ENCODE assay signal across 8 cellular contexts in the genomic region with DNA sequence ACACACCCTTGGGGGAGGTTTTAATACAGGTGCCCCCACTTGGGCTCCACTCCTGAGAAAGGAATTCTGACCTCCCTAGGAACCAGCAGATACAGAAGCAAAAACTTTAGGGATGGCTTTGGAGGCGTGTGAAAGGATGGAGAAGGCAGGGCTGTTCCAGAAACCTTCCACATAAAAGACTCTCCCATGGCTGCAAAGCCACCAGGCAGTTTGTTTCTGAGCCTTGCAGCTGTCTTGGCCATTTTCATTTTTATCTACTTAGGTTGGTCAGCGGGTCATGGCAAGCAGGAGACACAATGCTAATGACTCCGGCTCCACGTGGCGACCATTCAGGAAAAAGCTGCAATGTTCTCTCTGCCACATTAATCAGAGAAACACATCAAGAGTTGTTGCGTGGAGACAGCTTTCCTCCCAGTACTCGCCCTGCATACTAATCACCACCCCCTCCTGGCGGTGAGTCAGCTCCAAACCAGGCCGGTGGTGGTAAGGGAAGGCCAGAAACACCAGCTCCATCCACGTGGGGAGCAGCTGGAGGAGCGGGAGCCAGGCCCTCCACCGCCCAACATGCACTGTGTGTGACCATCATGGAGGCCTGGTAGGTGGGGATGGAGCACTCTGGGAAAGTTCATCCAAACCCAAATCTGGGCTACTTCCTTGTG. TPM values are rescaled to one million over a fixed set of nuclear protein-coding genes. Genes with fewer than 3 reads are reported as not detected.
DNase-seq lines count a peak whose midpoint lies in the region; ATAC-seq and TF ChIP-seq lines count a peak whose summit lies in the region.

No MANE protein-coding gene starts in this region.

- H3K4me3 Mint-ChIP-seq in MCF 10A (ENCODE audit: unreplicated experiment): no peak overlapping the region
- H3K4me3 Mint-ChIP-seq in activated naive CD8-positive, alpha-beta T cell treated with anti-CD3 and anti-CD28 coated beads for 36 hours: no peak overlapping the region
- no peak overlapping the region for H3K4me3 Mint-ChIP-seq in T-helper 2 cell treated with Interferon-gamma antibody and Interleukin-4, amounts not matched to agents 5 μg/mL and 100 μg/mL, for 36 hours

- CTCF ChIA-PET in GM10248 (lab: Yijun Ruan, JAX): interaction anchor here (0.9 to 4.2 kb wide), 11 partner anchors 10 to 186 kb away, joined by 3 to 35 read pairs (median 5); no protein-coding TSS in a partner anchor
- CTCF ChIA-PET in MCF 10A (lab: Yijun Ruan, JAX): interaction anchor here (0.6 to 16.8 kb wide), 18 partner anchors 10 to 214 kb away, joined by 3 to 496 read pairs (median 5); no protein-coding TSS in a partner anchor

- intact Hi-C loops in MCF 10A (cut with micrococcal nuclease): no loop called here

- no peaks in the 10 kb centered on the region for H3K36me3 ChIP-seq in liver (ENCODE audit: control insufficient read depth in 4 of 4, insufficient read depth in 3 of 4, low read depth in 1 of 4, low read length in 3 of 4)

- DNase-seq in GM10248 (ENCODE audit: extremely low spot score) (no peak), NCI-H2227 treated with DMSO at 0.1 percent for 48 hours (lab: John Stamatoyannopoulos, UW) (peak; percentile 31), MCF 10A (ENCODE audit: unreplicated experiment) (peak; percentile 83)
- DNase-seq in activated naive CD8-positive, alpha-beta T cell treated with anti-CD3 and anti-CD28 coated beads for 36 hours: no peak
- DNase-seq in T-helper 2 cell treated with Interferon-gamma antibody and Interleukin-4, amounts not matched to agents 5 μg/mL and 100 μg/mL, for 36 hours (ENCODE audit: low spot score): no peak

- H3K9me3 ChIP-seq in liver (ENCODE audit: control insufficient read depth in 4 of 4, low read length in 3 of 4): no peaks in the 10 kb centered on the region

- POLR2A ChIA-PET in GM10248 (lab: Yijun Ruan, JAX): no interaction called here
- POLR2A ChIA-PET in MCF 10A (lab: Yijun Ruan, JAX): interaction anchor here (0.8 to 4.1 kb wide), 13 partner anchors 11 to 186 kb away, joined by 3 to 35 read pairs (median 4); partner anchors contain the start of gene IRF2BPL

- H3K27me3 ChIP-seq in liver (ENCODE audit: control insufficient read depth in 4 of 4, insufficient read depth in 4 of 4, low read length in 3 of 4): no peaks in the 10 kb centered on the region

- no peak overlapping the region for H3K4me3 ChIP-seq in liver (ENCODE audit: low read depth in 1 of 3, low read length in 3 of 3)

- no peak overlapping the region for H3K9ac ChIP-seq in liver (ENCODE audit: low read depth in 1 of 2, low read length in 2 of 2)

- H3K27ac Mint-ChIP-seq in MCF 10A (ENCODE audit: low read depth, unreplicated experiment): peak overlapping the region; percentile 78
- no peak overlapping the region for H3K27ac Mint-ChIP-seq in activated naive CD8-positive, alpha-beta T cell treated with anti-CD3 and anti-CD28 coated beads for 36 hours
- H3K27ac Mint-ChIP-seq in T-helper 2 cell treated with Interferon-gamma antibody and Interleukin-4, amounts not matched to agents 5 μg/mL and 100 μg/mL, for 36 hours: no peak overlapping the region

- no peak for ATAC-seq in HG02970 (IDR thresholded peaks at IDR 0.05; ENCODE audit: low FRiP score, unreplicated experiment)
- no peak for ATAC-seq in HG03039 (IDR thresholded peaks at IDR 0.05; ENCODE audit: unreplicated experiment)

- no peaks in the 10 kb centered on the region for H3K4me1 ChIP-seq in liver (ENCODE audit: control insufficient read depth in 4 of 4, insufficient read depth in 4 of 4, low read length in 3 of 4)

- WGBS in liver: 71% methylated on average over 12 of the region's 12 CpGs

- peaks cover 12% of the 10 kb centered on the region for H3K4me1 Mint-ChIP-seq in MCF 10A (ENCODE audit: insufficient read depth, unreplicated experiment)
- no peaks in the 10 kb centered on the region for H3K4me1 Mint-ChIP-seq in activated naive CD8-positive, alpha-beta T cell treated with anti-CD3 and anti-CD28 coated beads for 36 hours
- peaks cover 9% of the 10 kb centered on the region for H3K4me1 Mint-ChIP-seq in T-helper 2 cell treated with Interferon-gamma antibody and Interleukin-4, amounts not matched to agents 5 μg/mL and 100 μg/mL, for 36 hours (ENCODE audit: low read depth)

- no peak overlapping the region for H3K27ac ChIP-seq in liver (ENCODE audit: low read depth in 1 of 2, low read length in 2 of 2)

- BruUV-seq in MCF 10A (replicated peaks; lab: Mats Ljungman, UMichigan): no TSS peak

- no peaks in the 10 kb centered on the region for H3K27me3 Mint-ChIP-seq in MCF 10A (ENCODE audit: insufficient read depth, unreplicated experiment)
- no peaks in the 10 kb centered on the region for H3K27me3 Mint-ChIP-seq in activated naive CD8-positive, alpha-beta T cell treated with anti-CD3 and anti-CD28 coated beads for 36 hours
- peaks cover 2% of the 10 kb centered on the region for H3K27me3 Mint-ChIP-seq in T-helper 2 cell treated with Interferon-gamma antibody and Interleukin-4, amounts not matched to agents 5 μg/mL and 100 μg/mL, for 36 hours (ENCODE audit: low read depth)

- TF ChIP-seq CTCF in GM10248 (IDR thresholded peaks at IDR 0.05; ENCODE audit: control extremely low read depth, extremely low read depth, low read depth, missing control alignments): peak; percentile 13
- TF ChIP-seq CTCF in MCF 10A (IDR thresholded peaks at IDR 0.05; ENCODE audit: unreplicated experiment): peak; percentile 15
- peak; percentile 2 for TF ChIP-seq CTCF in liver (IDR thresholded peaks at IDR 0.05; ENCODE audit: low read depth, low read length, missing input control)

- no peaks in the 10 kb centered on the region for H3K9me3 Mint-ChIP-seq in MCF 10A (ENCODE audit: unreplicated experiment)
- H3K9me3 Mint-ChIP-seq in activated naive CD8-positive, alpha-beta T cell treated with anti-CD3 and anti-CD28 coated beads for 36 hours: peaks cover 2% of the 10 kb centered on the region
- no peaks in the 10 kb centered on the region for H3K9me3 Mint-ChIP-seq in T-helper 2 cell treated with Interferon-gamma antibody and Interleukin-4, amounts not matched to agents 5 μg/mL and 100 μg/mL, for 36 hours

- no peaks in the 10 kb centered on the region for H3K36me3 Mint-ChIP-seq in MCF 10A (ENCODE audit: insufficient read depth, unreplicated experiment)
- no peaks in the 10 kb centered on the region for H3K36me3 Mint-ChIP-seq in activated naive CD8-positive, alpha-beta T cell treated with anti-CD3 and anti-CD28 coated beads for 36 hours
- H3K36me3 Mint-ChIP-seq in T-helper 2 cell treated with Interferon-gamma antibody and Interleukin-4, amounts not matched to agents 5 μg/mL and 100 μg/mL, for 36 hours (ENCODE audit: low read depth): peaks cover 3% of the 10 kb centered on the region

- TF ChIP-seq RAD21 in liver (IDR thresholded peaks at IDR 0.05): peak; percentile 26 to 61

TF ChIP-seq in liver, 16 proteins besides CTCF, POLR2A, EP300 and RAD21:
- TF ChIP-seq MAX (IDR thresholded peaks at IDR 0.05) (no peak), HNF4G (IDR thresholded peaks at IDR 0.05) (no peak), EGR1 (IDR thresholded peaks at IDR 0.05; ENCODE audit: low read depth in 2 of 2) (no peak), FOXA1 (IDR thresholded peaks at IDR 0.05) (no peak)

RNA-seq across cellular contexts. Expression of gene IRF2BPL, which starts 30.9 kb away (rescaled TPM):
- total RNA-seq in MCF 10A (2022) (22.1 and 26.0 TPM in 2 replicates), liver (10 to 100 TPM in 1 of 2 donors, 1 to 10 TPM in 1; 7.6 to 15.8 TPM)
- 1 to 10 TPM; 3.8 to 7.1 TPM for polyA plus RNA-seq in liver
- total RNA-seq in activated naive CD8-positive, alpha-beta T cell treated with anti-CD3 and anti-CD28 coated beads for 36 hours: 10 to 100 TPM; 34.8 to 36.2 TPM

RNA-seq across cellular contexts. Expression of gene CIPC, which starts 38.7 kb away (rescaled TPM):
- total RNA-seq in MCF 10A (2022) (9.7 and 11.4 TPM in 2 replicates), liver (10 to 100 TPM in 1 of 2 donors, 1 to 10 TPM in 1; 6.7 to 17.8 TPM)
- polyA plus RNA-seq in liver: 1 to 10 TPM; 5.2 to 6.7 TPM
- 10 to 100 TPM; 10.8 to 12.2 TPM for total RNA-seq in activated naive CD8-positive, alpha-beta T cell treated with anti-CD3 and anti-CD28 coated beads for 36 hours

Comparison
In these comparisons a context has a peak if more than half of its experiments do, and no peak if none do; other contexts are left out.
1. DNase-seq: peak in NCI-H2227 treated with DMSO at 0.1 percent for 48 hours (single experiment) and MCF 10A (single experiment); none in GM10248 (single experiment), activated naive CD8-positive, alpha-beta T cell treated with anti-CD3 and anti-CD28 coated beads for 36 hours (single experiment) and T-helper 2 cell treated with Interferon-gamma antibody and Interleukin-4, amounts not matched to agents 5 μg/mL and 100 μg/mL, for 36 hours (single experiment).
2. Peak in every context shown above with its lines, with median percentiles within 50 percentile points of each other: CTCF ChIP-seq.